29 cellular contexts compared by ENCODE assay signal in the genomic region with DNA sequence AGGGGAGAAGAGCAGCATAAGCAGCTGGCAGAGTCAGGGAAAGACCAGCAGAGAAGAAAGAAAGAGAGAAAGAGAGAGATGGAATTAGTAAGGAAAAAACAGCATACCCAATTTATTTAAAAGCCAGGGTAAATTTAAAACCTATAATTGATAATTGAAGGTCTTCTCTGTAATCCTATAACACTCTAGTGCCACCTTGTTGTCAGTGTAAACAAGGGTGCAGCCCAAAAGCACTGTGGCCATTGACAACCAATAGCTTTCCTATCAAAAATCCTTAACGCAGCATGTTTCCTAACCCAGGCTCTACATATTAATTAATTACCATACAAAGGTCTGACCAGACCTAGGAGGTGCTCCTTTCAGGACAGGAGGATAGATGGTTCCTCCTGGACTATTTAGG.
"Had no signal": no experiment of that assay in that cellular context is flagged by ENCODE, and none has a peak within 500 bp of the region (broad histone marks: within the 10 kb centered on the region; RNA-seq: fewer than 3 reads in every experiment).

No MANE protein-coding gene starts in this region.

- H3K4me1 ChIP-seq: esophagus muscularis mucosa, heart right ventricle, left ventricle myocardium inferior, lower lobe of right lung, psoas muscle, spleen, testis, tibial artery had no signal

- H3K4me3 ChIP-seq: dorsolateral prefrontal cortex, esophagus muscularis mucosa, heart right ventricle, left ventricle myocardium inferior, lower lobe of right lung, ovary, psoas muscle, skin epidermis, spleen, testis, tibial artery had no signal

- H3K27ac ChIP-seq: dorsolateral prefrontal cortex, epithelial cell of prostate, esophagus muscularis mucosa, heart right ventricle, left ventricle myocardium inferior, lower lobe of right lung, ovary, psoas muscle, skin epidermis, spleen, testis, tibial artery had no signal

- H3K9me3 ChIP-seq: esophagus muscularis mucosa, heart right ventricle, left ventricle myocardium inferior, lower lobe of right lung, ovary, psoas muscle, spleen, testis, tibial artery had no signal

- H3K27me3 ChIP-seq: dorsolateral prefrontal cortex, esophagus muscularis mucosa, heart right ventricle, ovary, spleen, testis, tibial artery had no signal

- H3K36me3 ChIP-seq: esophagus muscularis mucosa, heart right ventricle, left ventricle myocardium inferior, lower lobe of right lung, ovary, spleen, tibial artery had no signal

- ATAC-seq: heart right ventricle; left colon; lower lobe of right lung; naive thymus-derived CD8-positive, alpha-beta T cell; psoas muscle; right cardiac atrium; stimulated activated memory B cell treated with anti-CD40 and anti-IgM and Interleukin-4, amounts not matched to agents 10 μg/mL and 1 μg/mL and 100 μg/mL, for 72 hours; stimulated activated naive CD8-positive, alpha-beta T cell treated with anti-CD3 and anti-CD28 coated beads, Interleukin-15, Interleukin-2, amounts not matched to agents 100 U/mL and 50 U/mL, for 24 hours had no signal

- DNase-seq: dorsolateral prefrontal cortex; effector CD4-positive, alpha-beta T cell; foreskin melanocyte; glutamatergic neuron; heart right ventricle; hippocampal formation; immature natural killer cell; islet precursor cell; kidney glomerular epithelial cell; left colon; left ventricle myocardium inferior; lower lobe of right lung; naive thymus-derived CD8-positive, alpha-beta T cell; nephron progenitor cell; nucleus accumbens; ovary; posterior cingulate gyrus; psoas muscle; right cardiac atrium; spleen; stimulated activated CD4-positive, alpha-beta T cell treated with anti-CD3 and anti-CD28 coated beads, Interleukin-4, amount 100 ng/mL, for 4 hours; stimulated activated naive CD8-positive, alpha-beta T cell treated with anti-CD3 and anti-CD28 coated beads, Interleukin-15, Interleukin-2, amounts not matched to agents 100 U/mL and 50 U/mL, for 24 hours; substantia nigra; testis; tibial artery had no signal
